8 cellular contexts compared by ENCODE assay signal in the genomic region with DNA sequence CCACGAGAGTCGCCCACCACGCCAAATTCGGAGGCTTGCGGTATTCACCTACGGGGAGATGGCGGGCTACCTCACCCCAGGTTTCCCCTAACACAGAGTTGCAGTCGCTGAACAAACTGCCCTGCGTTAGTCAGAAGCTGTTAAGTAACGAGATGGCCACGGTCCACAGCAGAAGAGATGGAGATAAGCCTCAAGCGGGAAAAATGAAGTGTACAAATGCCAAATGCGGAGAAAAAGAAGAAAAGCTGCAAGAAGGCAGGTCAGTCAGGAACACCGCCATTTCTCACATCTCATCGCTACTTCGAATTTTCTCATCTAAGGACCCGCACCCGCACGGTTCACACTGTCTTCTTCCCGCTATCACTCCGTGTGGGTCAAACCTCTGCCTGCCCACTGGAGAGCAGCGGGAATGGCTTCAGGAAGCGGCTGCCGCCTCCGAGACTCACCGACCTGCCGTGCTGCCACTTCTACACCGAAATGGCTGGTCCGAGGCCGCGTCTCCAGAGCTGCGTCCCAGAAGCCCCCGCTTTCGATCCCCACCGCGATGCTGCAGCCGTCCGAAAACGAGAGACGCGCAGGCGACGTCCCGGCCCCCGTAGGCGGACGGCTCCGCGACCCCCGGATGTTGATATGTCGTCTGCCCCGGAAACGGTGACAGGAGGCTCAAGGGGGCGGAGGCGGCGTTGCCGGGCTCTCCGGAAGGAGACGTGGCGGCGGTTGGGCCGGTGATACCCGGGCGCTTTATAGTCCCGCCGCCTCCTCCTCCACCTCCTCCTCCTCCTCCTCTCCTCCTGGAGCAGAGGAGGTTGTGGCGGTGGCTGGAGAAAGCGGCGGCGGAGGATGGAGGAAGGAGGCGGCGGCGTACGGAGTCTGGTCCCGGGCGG. TPM values are rescaled to one million over a fixed set of nuclear protein-coding genes. Genes with fewer than 3 reads are reported as not detected.
A peak's percentile ranks its signal among the peaks of the same experiment; 100 is the strongest.
DNase-seq lines count a peak whose midpoint lies in the region; ATAC-seq and TF ChIP-seq lines count a peak whose summit lies in the region.

TSS of gene ASB3 (minus strand) at position 583 of the 884 bp plus-strand sequence. CDS start 21,381 bp downstream, outside the sequence.
A gene with protein sequence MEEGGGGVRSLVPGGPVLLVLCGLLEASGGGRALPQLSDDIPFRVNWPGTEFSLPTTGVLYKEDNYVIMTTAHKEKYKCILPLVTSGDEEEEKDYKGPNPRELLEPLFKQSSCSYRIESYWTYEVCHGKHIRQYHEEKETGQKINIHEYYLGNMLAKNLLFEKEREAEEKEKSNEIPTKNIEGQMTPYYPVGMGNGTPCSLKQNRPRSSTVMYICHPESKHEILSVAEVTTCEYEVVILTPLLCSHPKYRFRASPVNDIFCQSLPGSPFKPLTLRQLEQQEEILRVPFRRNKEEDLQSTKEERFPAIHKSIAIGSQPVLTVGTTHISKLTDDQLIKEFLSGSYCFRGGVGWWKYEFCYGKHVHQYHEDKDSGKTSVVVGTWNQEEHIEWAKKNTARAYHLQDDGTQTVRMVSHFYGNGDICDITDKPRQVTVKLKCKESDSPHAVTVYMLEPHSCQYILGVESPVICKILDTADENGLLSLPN (plus strand): TSS at position 674 of the 884 bp plus-strand sequence. CDS start 167 bp downstream, at position 841.

- TF ChIP-seq POLR2A in GM19193 (IDR thresholded peaks at IDR 0.05; ENCODE audit: extremely low read depth, insufficient read depth, insufficient read length) = peak; percentile 86

- no peak for TF ChIP-seq CTCF in choroid plexus epithelial cell (conservative IDR thresholded peaks at IDR 0.05; ENCODE audit: low read depth, low read length)

- peaks cover 9% of the 10 kb centered on the region for H3K36me3 Mint-ChIP-seq in activated CD4-positive, alpha-beta T cell treated with anti-CD3 and anti-CD28 coated beads for 36 hours (ENCODE audit: low read depth)

- peak; percentile 97 for ATAC-seq in HG03432 (IDR thresholded peaks at IDR 0.05; ENCODE audit: unreplicated experiment)
- ATAC-seq in activated CD4-positive, alpha-beta T cell treated with anti-CD3 and anti-CD28 coated beads for 36 hours = peak; percentile 91

- intact Hi-C loops in activated CD4-positive, alpha-beta T cell treated with anti-CD3 and anti-CD28 coated beads for 36 hours (cut with DNase I, micrococcal nuclease) = loop anchor here (1.0 to 5.0 kb wide), 6 partner anchors 18 to 1831 kb away; partner anchors contain the start of genes CHAC2 (in 1 of the 2) and PPP4R3B (in 1 of the 2)

- H3K4me3 Mint-ChIP-seq in activated CD4-positive, alpha-beta T cell treated with anti-CD3 and anti-CD28 coated beads for 36 hours = peak within 1 kb of the TSS; percentile 100

- peak within 1 kb of the TSS; percentile 89 for H3K4me3 ChIP-seq in choroid plexus epithelial cell (ENCODE audit: low read depth, low read length)

- CTCF ChIA-PET in activated CD4-positive, alpha-beta T cell treated with anti-CD3 and anti-CD28 coated beads for 36 hours (lab: Charles Lee) = interaction anchor here (0.6 to 1.8 kb wide), 4 partner anchors 10 to 34 kb away, joined by 3 to 10 read pairs (median 6); partner anchors contain the start of gene CHAC2

- POLR2A ChIA-PET in activated CD4-positive, alpha-beta T cell treated with anti-CD3 and anti-CD28 coated beads for 36 hours (lab: Charles Lee) = interaction anchor here (0.6 to 2.9 kb wide), 2 partner anchors 19 to 154 kb away, joined by 5 to 24 read pairs; partner anchors contain the start of gene CHAC2

- peak; percentile 64 to 67 for DNase-seq in AML-193 (lab: John Stamatoyannopoulos, UW)
- DNase-seq in NCI-H510A treated with DMSO at 0.1 percent for 48 hours (lab: John Stamatoyannopoulos, UW) = peak; percentile 67
- DNase-seq in activated CD4-positive, alpha-beta T cell treated with anti-CD3 and anti-CD28 coated beads for 36 hours = peak; percentile 93
- peak; percentile 83 for DNase-seq in choroid plexus epithelial cell (ENCODE audit: low read depth)
- peak; percentile 77 for DNase-seq in kidney glomerular epithelial cell (lab: John Stamatoyannopoulos, UW)
- peak; percentile 59 to 62 for DNase-seq in stimulated activated CD4-positive, alpha-beta T cell treated with anti-CD3 and anti-CD28 coated beads, Interleukin-1b, Interleukin-23, amount 100 ng/mL, for 1 hour (ENCODE audit: low read depth in 2 of 2)

- H3K4me1 Mint-ChIP-seq in activated CD4-positive, alpha-beta T cell treated with anti-CD3 and anti-CD28 coated beads for 36 hours = peaks cover 47% of the 10 kb centered on the region

- peak within 1 kb of the TSS; percentile 95 for H3K27ac Mint-ChIP-seq in activated CD4-positive, alpha-beta T cell treated with anti-CD3 and anti-CD28 coated beads for 36 hours

- no peaks in the 10 kb centered on the region for H3K9me3 Mint-ChIP-seq in activated CD4-positive, alpha-beta T cell treated with anti-CD3 and anti-CD28 coated beads for 36 hours (ENCODE audit: low read depth)

- no peaks in the 10 kb centered on the region for H3K27me3 Mint-ChIP-seq in activated CD4-positive, alpha-beta T cell treated with anti-CD3 and anti-CD28 coated beads for 36 hours

RNA-seq across cellular contexts. Expression of gene ASB3, which starts in this region (rescaled TPM):
- 10 to 100 TPM; 17.3 to 23.4 TPM for total RNA-seq in activated CD4-positive, alpha-beta T cell treated with anti-CD3 and anti-CD28 coated beads for 36 hours

RNA-seq across cellular contexts. Expression of the second gene that starts in this region (rescaled TPM):
- total RNA-seq in activated CD4-positive, alpha-beta T cell treated with anti-CD3 and anti-CD28 coated beads for 36 hours = 10 to 100 TPM; 18.3 to 20.5 TPM

Comparison
In these comparisons a context has a peak if more than half of its experiments do, and no peak if none do; other contexts are left out.
1. Peak in every context shown above with its lines: DNase-seq, ATAC-seq and H3K4me3 ChIP-seq.